In the genomic region with DNA sequence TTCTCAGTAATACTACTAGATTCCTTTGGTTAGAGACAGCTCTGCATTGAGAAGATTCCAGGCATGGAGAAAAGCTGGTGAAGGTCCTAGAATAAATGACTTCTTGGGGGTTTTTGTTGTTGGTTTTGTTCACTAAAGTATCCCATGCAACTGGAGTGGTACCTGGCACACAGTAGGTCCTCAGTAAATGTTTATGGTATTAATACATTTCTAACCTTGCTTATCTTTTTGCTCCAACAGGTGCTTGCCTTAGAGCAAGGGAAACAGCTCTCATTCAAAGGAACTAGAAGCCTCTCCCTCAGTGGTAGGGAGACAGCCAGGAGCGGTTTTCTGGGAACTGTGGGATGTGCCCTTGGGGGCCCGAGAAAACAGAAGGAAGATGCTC, we compare ENCODE assay signal across 21 cellular contexts. TPM values are rescaled to one million over a fixed set of nuclear protein-coding genes. Genes with fewer than 3 reads are reported as not detected.
DNase-seq lines count a peak whose midpoint lies in the region; ATAC-seq and TF ChIP-seq lines count a peak whose summit lies in the region.
"Had no signal": no experiment of that assay in that cellular context is flagged by ENCODE, and none has a peak within 500 bp of the region (broad histone marks: within the 10 kb centered on the region; RNA-seq: fewer than 3 reads in every experiment).

No MANE protein-coding gene starts in this region.

- H3K36me3 Mint-ChIP-seq in CD8-positive, alpha-beta memory T cell, result peaks cover 0 to 62% (median 7%) of the 10 kb centered on the region in 3 donors
- peaks cover 48% of the 10 kb centered on the region for H3K36me3 Mint-ChIP-seq in WTC11
- peaks cover 49% of the 10 kb centered on the region for H3K36me3 Mint-ChIP-seq in endodermal cell (ENCODE audit: low read depth)
- peaks cover 6% of the 10 kb centered on the region for H3K36me3 Mint-ChIP-seq in glutamatergic neuron (ENCODE audit: unreplicated experiment)

- no peaks in the 10 kb centered on the region for H3K27me3 Mint-ChIP-seq in CD8-positive, alpha-beta memory T cell
- H3K27me3 Mint-ChIP-seq in WTC11 (ENCODE audit: low read depth), result no peaks in the 10 kb centered on the region
- no peaks in the 10 kb centered on the region for H3K27me3 Mint-ChIP-seq in endodermal cell (ENCODE audit: insufficient read depth)
- H3K27me3 Mint-ChIP-seq in glutamatergic neuron (ENCODE audit: unreplicated experiment), result no peaks in the 10 kb centered on the region

- H3K27ac Mint-ChIP-seq in CD8-positive, alpha-beta memory T cell, result peak overlapping the region in 6 of 8 donors; percentile 54 to 99 (median 94)
- H3K27ac Mint-ChIP-seq in WTC11 (no peak overlapping the region), endodermal cell (no peak overlapping the region), glutamatergic neuron (ENCODE audit: unreplicated experiment) (no peak overlapping the region)

- 89% methylated on average over 2 of the region's 2 CpGs; no CpG with 5 or more reads in 1 of the 2 experiments for WGBS in endodermal cell (ENCODE audit: insufficient coverage in 1 of 2, insufficient read length in 1 of 2), 2 experiments
- 86 to 94% methylated on average over 2 of the region's 2 CpGs for WGBS in upper lobe of left lung, 2 donors

- no peak for TF ChIP-seq POLR2A in upper lobe of left lung (IDR thresholded peaks at IDR 0.05)

- H3K4me1 Mint-ChIP-seq in CD8-positive, alpha-beta memory T cell, result peaks cover 27 to 41% (median 34%) of the 10 kb centered on the region in 3 donors
- H3K4me1 Mint-ChIP-seq in WTC11, result peaks cover 22% of the 10 kb centered on the region
- peaks cover 6% of the 10 kb centered on the region for H3K4me1 Mint-ChIP-seq in endodermal cell
- H3K4me1 Mint-ChIP-seq in glutamatergic neuron (ENCODE audit: low read depth, unreplicated experiment), result peaks cover 12% of the 10 kb centered on the region

- H3K27ac ChIP-seq in ACC112 (ENCODE audit: low read depth, low read length), result no peak overlapping the region
- no peak overlapping the region for H3K27ac ChIP-seq in CD8-positive, alpha-beta memory T cell (ENCODE audit: low read depth, low read length)
- H3K27ac ChIP-seq in endodermal cell (ENCODE audit: low read depth, low read length), result no peak overlapping the region
- H3K27ac ChIP-seq in upper lobe of left lung, result no peak overlapping the region
- H3K27ac ChIP-seq: ascending aorta, hepatocyte, right atrium auricular region, uterus had no signal

- TF ChIP-seq EP300 in upper lobe of left lung (IDR thresholded peaks at IDR 0.05), result no peak

- DNase-seq in CD8-positive, alpha-beta memory T cell, result no peak
- no peak for DNase-seq in WTC11 (ENCODE audit: low spot score)
- no peak for DNase-seq in endodermal cell
- DNase-seq in GOT3 (lab: John Stamatoyannopoulos, UW), result no peak
- no peak for DNase-seq in DMS79 (lab: John Stamatoyannopoulos, UW)
- no peak for DNase-seq in upper lobe of left lung
- DNase-seq in glutamatergic neuron, result no peak
- DNase-seq: C1 segment of cervical spinal cord; dermis blood vessel endothelial cell; IMR-90; left colon; NCI-H1436 treated with DMSO at 0.1 percent for 48 hours; NCI-H524; stimulated activated CD4-positive, alpha-beta T cell treated with anti-CD3 and anti-CD28 coated beads, Interleukin-2, amount 100 ng/mL, for 48 hours; T1000; uterus had no signal

- H3K9me3 Mint-ChIP-seq in CD8-positive, alpha-beta memory T cell, result no peaks in the 10 kb centered on the region
- H3K9me3 Mint-ChIP-seq in WTC11, result no peaks in the 10 kb centered on the region
- H3K9me3 Mint-ChIP-seq in endodermal cell, result no peaks in the 10 kb centered on the region
- peaks cover 9% of the 10 kb centered on the region for H3K9me3 Mint-ChIP-seq in glutamatergic neuron (ENCODE audit: unreplicated experiment)

- ATAC-seq in WTC11 (no peak), upper lobe of left lung (ENCODE audit: low FRiP score in 2 of 2) (no peak)
- ATAC-seq: left colon had no signal

- H3K79me2 ChIP-seq in ACC112 (ENCODE audit: control insufficient read depth, insufficient read depth, low read length, unreplicated experiment), result peaks cover 31% of the 10 kb centered on the region

- CTCF ChIA-PET in CD8-positive, alpha-beta memory T cell (lab: Charles Lee), result interaction anchor here (1.0 to 5.7 kb wide), 4 partner anchors 10 to 29 kb away, joined by 3 to 78 read pairs (median 22); partner anchors contain the start of genes DDB1, TKFC and TMEM216
- CTCF ChIA-PET in WTC11 (lab: Charles Lee), result interaction anchor here (0.8 to 5.4 kb wide), 5 partner anchors 22 to 82 kb away, joined by 4 to 93 read pairs (median 11); partner anchors contain the start of genes CPSF7, SDHAF2 and TMEM216

- no peaks in the 10 kb centered on the region for H3K27me3 ChIP-seq in ACC112 (ENCODE audit: insufficient read depth, low read length)
- H3K27me3 ChIP-seq in CD8-positive, alpha-beta memory T cell (ENCODE audit: insufficient read depth, low read length, poor library complexity, severe bottlenecking), result no peaks in the 10 kb centered on the region
- H3K27me3 ChIP-seq in endodermal cell (ENCODE audit: control insufficient read depth, insufficient read depth, low read length, poor library complexity, severe bottlenecking), result no peaks in the 10 kb centered on the region
- no peaks in the 10 kb centered on the region for H3K27me3 ChIP-seq in upper lobe of left lung
- H3K27me3 ChIP-seq: ascending aorta, hepatocyte, right atrium auricular region, uterus had no signal

- H3K4me3 ChIP-seq in ACC112 (ENCODE audit: low read depth, low read length) (peak overlapping the region; percentile 91), endodermal cell (ENCODE audit: low read length) (no peak overlapping the region), upper lobe of left lung (no peak overlapping the region)
- H3K4me3 ChIP-seq in CD8-positive, alpha-beta memory T cell (ENCODE audit: low read length), result no peak overlapping the region
- H3K4me3 ChIP-seq: hepatocyte, right atrium auricular region, uterus had no signal

- peak overlapping the region in 6 of 7 donors; percentile 96 to 99 (median 96) for H3K4me3 Mint-ChIP-seq in CD8-positive, alpha-beta memory T cell
- H3K4me3 Mint-ChIP-seq in WTC11 (peak overlapping the region; percentile 96), endodermal cell (peak overlapping the region; percentile 81), glutamatergic neuron (ENCODE audit: unreplicated experiment) (no peak overlapping the region)

- peaks cover 25% of the 10 kb centered on the region for H3K4me1 ChIP-seq in ACC112 (ENCODE audit: control insufficient read depth, insufficient read depth, low read length, unreplicated experiment)
- H3K4me1 ChIP-seq in CD8-positive, alpha-beta memory T cell (ENCODE audit: insufficient read depth, low read length), result peaks cover 29% of the 10 kb centered on the region
- H3K4me1 ChIP-seq in endodermal cell (ENCODE audit: control insufficient read depth, insufficient read depth, low read length), result no peaks in the 10 kb centered on the region
- peaks cover 24 to 30% (median 28%) of the 10 kb centered on the region in 4 donors for H3K4me1 ChIP-seq in upper lobe of left lung
- H3K4me1 ChIP-seq: uterus had no signal

- TF ChIP-seq CTCF in WTC11 (IDR thresholded peaks at IDR 0.05) (no peak), endodermal cell (conservative IDR thresholded peaks at IDR 0.05) (no peak), upper lobe of left lung (IDR thresholded peaks at IDR 0.05) (no peak), glutamatergic neuron (IDR thresholded peaks at IDR 0.05; ENCODE audit: partially characterized antibody, unreplicated experiment) (no peak)

- no peak overlapping the region for H2AFZ ChIP-seq in ACC112 (ENCODE audit: low read length, unreplicated experiment)
- H2AFZ ChIP-seq: hepatocyte had no signal

- H3K9me3 ChIP-seq in CD8-positive, alpha-beta memory T cell (ENCODE audit: low read length), result no peaks in the 10 kb centered on the region
- H3K9me3 ChIP-seq in endodermal cell (ENCODE audit: control insufficient read depth, low read length), result no peaks in the 10 kb centered on the region
- no peaks in the 10 kb centered on the region for H3K9me3 ChIP-seq in upper lobe of left lung
- H3K9me3 ChIP-seq: ascending aorta, right atrium auricular region, uterus had no signal

- POLR2A ChIA-PET in CD8-positive, alpha-beta memory T cell (lab: Charles Lee), result no interaction called here
- POLR2A ChIA-PET in WTC11 (lab: Charles Lee), result no interaction called here

- no peak overlapping the region for H3K9ac ChIP-seq in endodermal cell (ENCODE audit: extremely low read depth, low read length, poor library complexity, severe bottlenecking)

- peaks cover 22% of the 10 kb centered on the region for H3K36me3 ChIP-seq in ACC112 (ENCODE audit: insufficient read depth, low read length)
- H3K36me3 ChIP-seq in CD8-positive, alpha-beta memory T cell (ENCODE audit: insufficient read depth, low read length), result peaks cover 33% of the 10 kb centered on the region
- H3K36me3 ChIP-seq in endodermal cell (ENCODE audit: control insufficient read depth, insufficient read depth, low read length), result peaks cover 51% of the 10 kb centered on the region
- peaks cover 29 to 53% (median 49%) of the 10 kb centered on the region in 4 donors for H3K36me3 ChIP-seq in upper lobe of left lung
- H3K36me3 ChIP-seq: uterus had no signal

RNA-seq across cellular contexts. Expression of gene TMEM138, which starts 1.8 kb away (rescaled TPM):
- 10 to 100 TPM; 74.4 to 75.1 TPM for total RNA-seq in CD8-positive, alpha-beta memory T cell
- polyA plus RNA-seq in CD8-positive, alpha-beta memory T cell, result 54.3 TPM
- total RNA-seq in WTC11 (2021) (34.0 to 39.0 TPM (median 38.8 TPM) in 3 replicates), endodermal cell (10 to 100 TPM; 26.5 to 29.3 TPM), upper lobe of left lung (10 to 100 TPM; 23.5 to 95.3 (median 34.5) TPM), glutamatergic neuron (ENCODE audit: unreplicated experiment) (23.3 TPM)
- 48.2 TPM for polyA plus RNA-seq in endodermal cell (2013, experiment 1 of 2)
- polyA plus RNA-seq in endodermal cell (2013, experiment 2 of 2), result 44.3 TPM

RNA-seq across cellular contexts. Expression of gene CYB561A3, which starts 2.3 kb away (rescaled TPM):
- total RNA-seq in CD8-positive, alpha-beta memory T cell, result 10 to 100 TPM; 53.0 to 53.7 TPM
- 62.1 TPM for polyA plus RNA-seq in CD8-positive, alpha-beta memory T cell
- 34.3 to 38.8 TPM (median 35.0 TPM) in 3 replicates for total RNA-seq in WTC11 (2021)
- 10 to 100 TPM; 17.3 to 22.8 TPM for total RNA-seq in endodermal cell
- polyA plus RNA-seq in endodermal cell (2013, experiment 1 of 2), result 9.4 TPM
- 10.8 TPM for polyA plus RNA-seq in endodermal cell (2013, experiment 2 of 2)
- total RNA-seq in upper lobe of left lung, result 100 to 1,000 TPM in 1 of 6 donors, 10 to 100 TPM in 5; 30.3 to 113 (median 50.4) TPM
- total RNA-seq in glutamatergic neuron (ENCODE audit: unreplicated experiment), result 20.6 TPM

RNA-seq across cellular contexts. Expression of gene TMEM216, which starts 28.4 kb away (rescaled TPM):
- 10 to 100 TPM; 16.8 to 17.5 TPM for total RNA-seq in CD8-positive, alpha-beta memory T cell
- 53.2 TPM for polyA plus RNA-seq in CD8-positive, alpha-beta memory T cell
- 16.4 to 20.8 TPM (median 17.9 TPM) in 3 replicates for total RNA-seq in WTC11 (2021)
- total RNA-seq in endodermal cell, result 10 to 100 TPM; 22.6 to 26.6 TPM
- polyA plus RNA-seq in endodermal cell (2013, experiment 1 of 2), result 33.1 TPM
- 25.2 TPM for polyA plus RNA-seq in endodermal cell (2013, experiment 2 of 2)
- total RNA-seq in upper lobe of left lung, result 10 to 100 TPM in 3 of 6 donors, 1 to 10 TPM in 2, under 1 TPM in 1; 0.78 to 16.1 (median 10.1) TPM
- 7.8 TPM for total RNA-seq in glutamatergic neuron (ENCODE audit: unreplicated experiment)
- total RNA-seq: G401 had no signal

RNA-seq across cellular contexts. Expression of gene TKFC, which starts 31.0 kb away (rescaled TPM):
- 10 to 100 TPM; 66.8 to 72.4 TPM for total RNA-seq in CD8-positive, alpha-beta memory T cell
- polyA plus RNA-seq in CD8-positive, alpha-beta memory T cell, result 31.8 TPM
- 86.8 to 96.5 TPM (median 87.8 TPM) in 3 replicates for total RNA-seq in WTC11 (2021)
- total RNA-seq in endodermal cell, result 100 to 1,000 TPM in 1 of 2 donors, 10 to 100 TPM in 1; 93.7 to 116 TPM
- polyA plus RNA-seq in endodermal cell (2013, experiment 1 of 2), result 54.4 TPM
- polyA plus RNA-seq in endodermal cell (2013, experiment 2 of 2), result 47.1 TPM
- total RNA-seq in upper lobe of left lung, result 10 to 100 TPM; 26.4 to 75.4 (median 36.1) TPM
- total RNA-seq in glutamatergic neuron (ENCODE audit: unreplicated experiment), result 59.6 TPM

RNA-seq across cellular contexts. Expression of gene DDB1, which starts 31.1 kb away (rescaled TPM):
- 100 to 1,000 TPM; 302 to 307 TPM for total RNA-seq in CD8-positive, alpha-beta memory T cell
- polyA plus RNA-seq in CD8-positive, alpha-beta memory T cell, result 120 TPM
- total RNA-seq in WTC11 (2021) (270 to 316 TPM (median 295 TPM) in 3 replicates), endodermal cell (100 to 1,000 TPM; 244 to 251 TPM), upper lobe of left lung (100 to 1,000 TPM in 5 of 6 donors, 10 to 100 TPM in 1; 98.4 to 152 (median 139) TPM), glutamatergic neuron (ENCODE audit: unreplicated experiment) (259 TPM)
- polyA plus RNA-seq in endodermal cell (2013, experiment 1 of 2), result 177 TPM
- polyA plus RNA-seq in endodermal cell (2013, experiment 2 of 2), result 161 TPM

Comparison
In these comparisons a context has a peak if more than half of its experiments do, and no peak if none do; other contexts are left out.
1. H3K27ac Mint-ChIP-seq: peak in CD8-positive, alpha-beta memory T cell (6 of 8); none in WTC11 (single experiment), endodermal cell (single experiment) and glutamatergic neuron (single experiment).